In the genomic region with DNA sequence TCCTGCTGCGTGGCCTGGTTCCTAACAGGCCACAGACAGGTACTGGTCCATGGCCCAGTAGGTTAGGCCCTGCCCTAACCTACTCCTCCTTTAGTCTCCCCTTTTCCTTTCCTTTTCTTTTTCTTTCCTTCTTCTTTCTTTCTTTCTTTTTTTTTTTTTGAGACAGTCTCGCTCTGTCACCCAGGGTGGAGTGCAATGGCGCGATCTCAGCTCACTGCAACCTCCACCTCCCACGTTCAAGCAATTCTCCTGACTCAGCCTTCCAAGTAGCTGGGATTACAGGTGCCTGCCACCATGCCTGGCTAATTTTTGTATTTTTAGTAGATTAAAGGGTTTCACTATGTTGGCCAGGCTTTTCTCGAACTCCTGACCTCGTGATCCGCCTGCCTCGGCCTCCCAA, we compare ENCODE assay signal across 3 cellular contexts. TPM values are rescaled to one million over a fixed set of nuclear protein-coding genes. Genes with fewer than 3 reads are reported as not detected.
"Had no signal": no experiment of that assay in that cellular context is flagged by ENCODE, and none has a peak within 500 bp of the region (broad histone marks: within the 10 kb centered on the region; RNA-seq: fewer than 3 reads in every experiment).

No MANE protein-coding gene starts in this region.

RNA-seq across cellular contexts. Expression of gene SAP25, which starts 37.7 kb away (rescaled TPM):
- total RNA-seq: RPMI7951, SJSA1 had no signal

RNA-seq across cellular contexts. Expression of gene FBXO24, which starts 50.1 kb away (rescaled TPM):
- total RNA-seq: SJCRH30 had no signal

RNA-seq across cellular contexts. Expression of gene NYAP1, which starts 52.3 kb away (rescaled TPM):
- total RNA-seq: RPMI7951 had no signal
